ENCODE assay signal across 16 cellular contexts in genomic region chr16:22627043-22627442, GRCh38.
DNase-seq lines count a peak whose midpoint lies in the region; ATAC-seq and TF ChIP-seq lines count a peak whose summit lies in the region.
"Had no signal": no experiment of that assay in that cellular context is flagged by ENCODE, and none has a peak within 500 bp of the region (broad histone marks: within the 10 kb centered on the region; RNA-seq: fewer than 3 reads in every experiment).

No MANE protein-coding gene starts in this region.

- H3K4me3 Mint-ChIP-seq in osteocyte (ENCODE audit: unreplicated experiment): no peak overlapping the region
- H3K4me3 Mint-ChIP-seq: B cell; CD4-positive, alpha-beta T cell; HFFc6 had no signal

- intact Hi-C loops in body of pancreas (cut with DNase I): no loop called here

- no peaks in the 10 kb centered on the region for H3K27me3 ChIP-seq in body of pancreas

- no peaks in the 10 kb centered on the region for H3K4me1 Mint-ChIP-seq in osteocyte (ENCODE audit: unreplicated experiment)
- H3K4me1 Mint-ChIP-seq: B cell had no signal

- H3K4me3 ChIP-seq in body of pancreas: no peak overlapping the region
- H3K4me3 ChIP-seq: K562 had no signal

- ATAC-seq in body of pancreas (peak; percentile 71), GM21528 (IDR thresholded peaks at IDR 0.05; ENCODE audit: low FRiP score, unreplicated experiment) (no peak)
- ATAC-seq: K562 had no signal

- H3K27ac Mint-ChIP-seq in osteocyte (ENCODE audit: unreplicated experiment): no peak overlapping the region
- H3K27ac Mint-ChIP-seq: B cell; CD4-positive, alpha-beta T cell; HFFc6 had no signal

- H3K27me3 Mint-ChIP-seq in osteocyte (ENCODE audit: unreplicated experiment): no peaks in the 10 kb centered on the region

- H3K27ac ChIP-seq in body of pancreas: no peak overlapping the region
- H3K27ac ChIP-seq: HL-60 had no signal

- TF ChIP-seq POLR2A in body of pancreas (IDR thresholded peaks at IDR 0.05): no peak

- peaks cover 21% of the 10 kb centered on the region for H3K4me1 ChIP-seq in body of pancreas

- no peaks in the 10 kb centered on the region for H3K36me3 Mint-ChIP-seq in osteocyte (ENCODE audit: unreplicated experiment)

- H3K9me3 Mint-ChIP-seq in osteocyte (ENCODE audit: unreplicated experiment): no peaks in the 10 kb centered on the region
- H3K9me3 Mint-ChIP-seq: CD4-positive, alpha-beta T cell; HFFc6 had no signal

- DNase-seq in NCI-H748 (lab: John Stamatoyannopoulos, UW; ENCODE audit: unreplicated experiment): peak; percentile 10
- DNase-seq in NCI-H748 treated with DMSO at 0.1 percent for 48 hours (lab: John Stamatoyannopoulos, UW): no peak
- DNase-seq in NCI-H1105 treated with DMSO at 0.1 percent for 48 hours (lab: John Stamatoyannopoulos, UW): peak; percentile 67
- DNase-seq in body of pancreas: peak; percentile 75 to 78 (median 78)
- peak; percentile 79 for DNase-seq in osteocyte (ENCODE audit: extremely low spot score, unreplicated experiment)
- DNase-seq in NCI-H226: no peak
- DNase-seq: C1 segment of cervical spinal cord; Calu3; CD4-positive, alpha-beta T cell; GF-D8; HCEC 1CT; HFFc6 had no signal

- TF ChIP-seq CTCF in body of pancreas (IDR thresholded peaks at IDR 0.05) (no peak), osteocyte (IDR thresholded peaks at IDR 0.05) (no peak)

- 19 to 27% methylated on average over 5 of the region's 5 CpGs for WGBS in body of pancreas, 2 donors

- H3K9me3 ChIP-seq in body of pancreas: no peaks in the 10 kb centered on the region

- no peaks in the 10 kb centered on the region for H3K36me3 ChIP-seq in body of pancreas (replicated peaks in 1 of 2; ENCODE audit: insufficient read depth in 1 of 2, low read depth in 2 of 2)

Comparison
In these comparisons a context has a peak if more than half of its experiments do, and no peak if none do; other contexts are left out.
1. DNase-seq: peak in NCI-H748 (single experiment), NCI-H1105 treated with DMSO at 0.1 percent for 48 hours (single experiment), body of pancreas (4 of 4) and osteocyte (single experiment); none in NCI-H748 treated with DMSO at 0.1 percent for 48 hours (single experiment) and NCI-H226 (single experiment).